In genomic region chr2:174786066-174786725, GRCh38 we compare ENCODE assay signal across 24 cellular contexts. TPM values are rescaled to one million over a fixed set of nuclear protein-coding genes. Genes with fewer than 3 reads are reported as not detected.
DNase-seq lines count a peak whose midpoint lies in the region; ATAC-seq and TF ChIP-seq lines count a peak whose summit lies in the region.
"Had no signal": no experiment of that assay in that cellular context is flagged by ENCODE, and none has a peak within 500 bp of the region (broad histone marks: within the 10 kb centered on the region; RNA-seq: fewer than 3 reads in every experiment).

No MANE protein-coding gene starts in this region.

- H3K27me3 Mint-ChIP-seq in endodermal cell (ENCODE audit: insufficient read depth), result no peaks in the 10 kb centered on the region
- H3K27me3 Mint-ChIP-seq in stimulated activated naive B cell treated with anti-CD40 and anti-IgM and Interleukin-4, amounts not matched to agents 10 μg/mL and 1 μg/mL and 100 μg/mL, for 72 hours, result peaks cover 0 to 9% of the 10 kb centered on the region in 2 donors
- H3K27me3 Mint-ChIP-seq: activated naive CD8-positive, alpha-beta T cell had no signal

- H3K9me3 ChIP-seq in endodermal cell (ENCODE audit: control insufficient read depth, low read length) (no peaks in the 10 kb centered on the region), stomach (no peaks in the 10 kb centered on the region)
- H3K9me3 ChIP-seq: A549, heart right ventricle had no signal

- CTCF ChIA-PET in RWPE1 (lab: Yijun Ruan, JAX), result no interaction called here

- H3K27ac ChIP-seq in endodermal cell (ENCODE audit: low read depth, low read length) (no peak overlapping the region), mesendoderm (ENCODE audit: low read depth, low read length) (no peak overlapping the region), RWPE1 (no peak overlapping the region), stomach (no peak overlapping the region)
- H3K27ac ChIP-seq: A549, parathyroid adenoma had no signal

- H3K4me1 Mint-ChIP-seq in endodermal cell, result peaks cover 15% of the 10 kb centered on the region
- H3K4me1 Mint-ChIP-seq in stimulated activated naive B cell treated with anti-CD40 and anti-IgM and Interleukin-4, amounts not matched to agents 10 μg/mL and 1 μg/mL and 100 μg/mL, for 72 hours, result peaks cover 0 to 1% of the 10 kb centered on the region in 2 donors

- H2BK5ac ChIP-seq in mesendoderm (ENCODE audit: low read length), result no peak overlapping the region

- H2AK5ac ChIP-seq in mesendoderm (ENCODE audit: low read length), result no peak overlapping the region

- H3K79me2 ChIP-seq in mesendoderm (ENCODE audit: control insufficient read depth, insufficient read depth, low read length), result no peaks in the 10 kb centered on the region
- H3K79me2 ChIP-seq: parathyroid adenoma had no signal

- no peak overlapping the region for H3K27ac Mint-ChIP-seq in endodermal cell
- H3K27ac Mint-ChIP-seq in stimulated activated naive B cell treated with anti-CD40 and anti-IgM and Interleukin-4, amounts not matched to agents 10 μg/mL and 1 μg/mL and 100 μg/mL, for 72 hours, result no peak overlapping the region
- H3K27ac Mint-ChIP-seq: activated naive CD8-positive, alpha-beta T cell; CD14-positive monocyte; IgD-negative memory B cell had no signal

- H3K18ac ChIP-seq in mesendoderm (ENCODE audit: low read length), result no peak overlapping the region

- peak overlapping the region; percentile 57 for H2BK15ac ChIP-seq in mesendoderm (replicated peaks; ENCODE audit: low read depth)

- no peak for TF ChIP-seq POLR2A in stomach (IDR thresholded peaks at IDR 0.05)

- H3K4me2 ChIP-seq in mesendoderm (ENCODE audit: low read length), result no peak overlapping the region
- H3K4me2 ChIP-seq: A549 had no signal

- TF ChIP-seq EP300 in stomach (IDR thresholded peaks at IDR 0.05), result no peak

- H4K5ac ChIP-seq in mesendoderm (ENCODE audit: low read length), result no peak overlapping the region

- no peak for ATAC-seq in stimulated activated naive B cell treated with anti-CD40 and anti-IgM and Interleukin-4, amounts not matched to agents 10 μg/mL and 1 μg/mL and 100 μg/mL, for 72 hours (replicated peaks)
- ATAC-seq: A549; esophagus mucosa; naive thymus-derived CD4-positive, alpha-beta T cell had no signal

- 94 to 100% methylated on average over 2 to 8 of the region's 8 CpGs for WGBS in endodermal cell (ENCODE audit: insufficient coverage in 1 of 2, insufficient read length in 1 of 2), 2 experiments
- WGBS in mesendoderm (ENCODE audit: extremely low coverage, insufficient coverage, low lambda C conversion rate), result no CpG with 5 or more reads among the region's 8 CpGs
- WGBS in stomach, 5 donors, result 78 to 93% (median 85%) methylated on average over 8 of the region's 8 CpGs

- no peak overlapping the region for H3K9ac ChIP-seq in endodermal cell (ENCODE audit: extremely low read depth, low read length, poor library complexity, severe bottlenecking)
- H3K9ac ChIP-seq in mesendoderm (ENCODE audit: low read length), result no peak overlapping the region
- H3K9ac ChIP-seq: parathyroid adenoma had no signal

- H3K27me3 ChIP-seq in endodermal cell (ENCODE audit: control insufficient read depth, insufficient read depth, low read length, poor library complexity, severe bottlenecking), result no peaks in the 10 kb centered on the region
- H3K27me3 ChIP-seq in mesendoderm (ENCODE audit: insufficient read depth, low read length, poor library complexity), result no peaks in the 10 kb centered on the region
- no peaks in the 10 kb centered on the region for H3K27me3 ChIP-seq in stomach
- H3K27me3 ChIP-seq: heart right ventricle had no signal

- H3K4me3 Mint-ChIP-seq in endodermal cell, result no peak overlapping the region
- no peak overlapping the region for H3K4me3 Mint-ChIP-seq in stimulated activated naive B cell treated with anti-CD40 and anti-IgM and Interleukin-4, amounts not matched to agents 10 μg/mL and 1 μg/mL and 100 μg/mL, for 72 hours
- H3K4me3 Mint-ChIP-seq: activated naive CD8-positive, alpha-beta T cell; CD14-positive monocyte; IgD-negative memory B cell; naive thymus-derived CD4-positive, alpha-beta T cell had no signal

- TF ChIP-seq CTCF in AG10803 (conservative IDR thresholded peaks at IDR 0.05; ENCODE audit: low read length) (no peak), endodermal cell (conservative IDR thresholded peaks at IDR 0.05) (no peak), RWPE1 (conservative IDR thresholded peaks at IDR 0.05; ENCODE audit: low read depth) (no peak), stomach (IDR thresholded peaks at IDR 0.05) (no peak)

- no peak overlapping the region for H3K23ac ChIP-seq in mesendoderm (ENCODE audit: low read length)

- H2BK120ac ChIP-seq in mesendoderm (ENCODE audit: low read depth, low read length), result no peak overlapping the region

- H3K36me3 Mint-ChIP-seq in endodermal cell (ENCODE audit: low read depth), result no peaks in the 10 kb centered on the region
- no peaks in the 10 kb centered on the region for H3K36me3 Mint-ChIP-seq in stimulated activated naive B cell treated with anti-CD40 and anti-IgM and Interleukin-4, amounts not matched to agents 10 μg/mL and 1 μg/mL and 100 μg/mL, for 72 hours
- H3K36me3 Mint-ChIP-seq: activated naive CD8-positive, alpha-beta T cell; CD14-positive monocyte; naive thymus-derived CD4-positive, alpha-beta T cell had no signal

- intact Hi-C loops in stomach (cut with DNase I; ENCODE audit: low total_unique reads), result no loop called here

- POLR2A ChIA-PET in RWPE1 (lab: Yijun Ruan, JAX; ENCODE audit: low non-redundant PET), result no interaction called here

- H3K56ac ChIP-seq in mesendoderm (ENCODE audit: low read length), result no peak overlapping the region

- H3K4ac ChIP-seq in mesendoderm (ENCODE audit: low read depth, low read length), result no peak overlapping the region

- H3K4me3 ChIP-seq in AG10803 (ENCODE audit: low read length), result no peak overlapping the region
- H3K4me3 ChIP-seq in endodermal cell (ENCODE audit: low read length), result no peak overlapping the region
- no peak overlapping the region for H3K4me3 ChIP-seq in mesendoderm (ENCODE audit: low read length)
- no peak overlapping the region for H3K4me3 ChIP-seq in stomach
- H3K4me3 ChIP-seq: A549, heart right ventricle, lung had no signal

- no peaks in the 10 kb centered on the region for H3K79me1 ChIP-seq in mesendoderm (ENCODE audit: low read length)

- no peak overlapping the region for H4K8ac ChIP-seq in mesendoderm (ENCODE audit: low read depth, low read length)

- no peaks in the 10 kb centered on the region for H3K36me3 ChIP-seq in endodermal cell (ENCODE audit: control insufficient read depth, insufficient read depth, low read length)
- H3K36me3 ChIP-seq in mesendoderm (ENCODE audit: control insufficient read depth, insufficient read depth, low read length), result no peaks in the 10 kb centered on the region
- H3K36me3 ChIP-seq in stomach, result no peaks in the 10 kb centered on the region
- H3K36me3 ChIP-seq: heart right ventricle had no signal

- DNase-seq in AG10803 (ENCODE audit: low read depth), result peak; percentile 81
- DNase-seq in RPMI7951 (ENCODE audit: low read depth), result peak; percentile 63
- peak; percentile 5 for DNase-seq in endodermal cell
- DNase-seq in mesendoderm, result no peak
- DNase-seq in Ammon's horn (ENCODE audit: low spot score), result no peak
- DNase-seq in RWPE1 (ENCODE audit: low spot score), result no peak
- DNase-seq in stimulated activated naive B cell treated with anti-CD40 and anti-IgM and Interleukin-4, amounts not matched to agents 10 μg/mL and 1 μg/mL and 100 μg/mL, for 72 hours, result no peak
- DNase-seq in stomach, result no peak
- DNase-seq: activated CD4-positive, alpha-beta T cell treated with anti-CD3 and anti-CD28 coated beads for 1 hour; DMS 273 treated with DMSO at 0.1 percent for 48 hours; GOT3; heart right ventricle; MM.1S; naive thymus-derived CD4-positive, alpha-beta T cell; stimulated activated CD4-positive, alpha-beta T cell treated with anti-CD3 and anti-CD28 coated beads, Interleukin-1b, Interleukin-23, amount 100 ng/mL, for 48 hours had no signal

- no peaks in the 10 kb centered on the region for H3K9me3 Mint-ChIP-seq in endodermal cell
- no peaks in the 10 kb centered on the region for H3K9me3 Mint-ChIP-seq in stimulated activated naive B cell treated with anti-CD40 and anti-IgM and Interleukin-4, amounts not matched to agents 10 μg/mL and 1 μg/mL and 100 μg/mL, for 72 hours
- H3K9me3 Mint-ChIP-seq: naive thymus-derived CD4-positive, alpha-beta T cell had no signal

- H3K4me1 ChIP-seq in endodermal cell (ENCODE audit: control insufficient read depth, insufficient read depth, low read length), result no peaks in the 10 kb centered on the region
- H3K4me1 ChIP-seq in mesendoderm (ENCODE audit: control insufficient read depth, low read depth, low read length), result peaks cover 7% of the 10 kb centered on the region
- H3K4me1 ChIP-seq in stomach, result peaks cover 0 to 9% (median 0%) of the 10 kb centered on the region in 4 donors

RNA-seq across cellular contexts. Expression of gene CHRNA1, which starts 21.9 kb away (rescaled TPM):
- 7.5 and 10.6 TPM in 2 replicates for total RNA-seq in RPMI7951 (2014; rRNA removed; shearing (Covaris generic))
- total RNA-seq in endodermal cell, result not detected
- polyA plus RNA-seq in endodermal cell (2013, experiment 1 of 2), result 1.1 TPM
- 2.0 TPM for polyA plus RNA-seq in endodermal cell (2013, experiment 2 of 2)
- 5.7 TPM for polyA plus RNA-seq in mesendoderm (2013, experiment 1 of 2)
- polyA plus RNA-seq in mesendoderm (2013, experiment 2 of 2), result 5.2 TPM
- total RNA-seq in stomach, result not detected
- under 1 TPM in 1 of 3 donors, not detected in 2; 0.46 TPM for polyA plus RNA-seq in stomach
- total RNA-seq: bronchial epithelial cell; esophagus mucosa; G401; lung; naive thymus-derived CD4-positive, alpha-beta T cell had no signal
- polyA plus RNA-seq: A549; CD14-positive monocyte; naive thymus-derived CD4-positive, alpha-beta T cell had no signal

Comparison
In these comparisons a context has a peak if more than half of its experiments do, and no peak if none do; other contexts are left out.
1. DNase-seq: peak in AG10803 (single experiment), RPMI7951 (single experiment) and endodermal cell (single experiment); none in mesendoderm (single experiment), Ammon's horn (single experiment), RWPE1 (single experiment), stimulated activated naive B cell treated with anti-CD40 and anti-IgM and Interleukin-4, amounts not matched to agents 10 μg/mL and 1 μg/mL and 100 μg/mL, for 72 hours (single experiment) and stomach (single experiment).